Comparison of ENCODE assay signal across 8 cellular contexts in genomic region chr22:49961601-49962011, GRCh38. TPM values are rescaled to one million over a fixed set of nuclear protein-coding genes. Genes with fewer than 3 reads are reported as not detected.
DNase-seq lines count a peak whose midpoint lies in the region; ATAC-seq and TF ChIP-seq lines count a peak whose summit lies in the region.

No MANE protein-coding gene starts in this region.

- peak overlapping the region; percentile 86 to 99 (median 98) for H3K27ac ChIP-seq in Peyer's patch

- H3K9me3 Mint-ChIP-seq in Caco-2 (ENCODE audit: unreplicated experiment): no peaks in the 10 kb centered on the region

- peaks cover 7% of the 10 kb centered on the region for H3K4me1 Mint-ChIP-seq in Caco-2 (ENCODE audit: low read depth, unreplicated experiment)

- POLR2A ChIA-PET in Caco-2 (lab: Charles Lee): interaction anchor here (3.3 kb wide), 1 partner anchor 10 kb away, joined by 25 read pairs; no protein-coding TSS in a partner anchor

- TF ChIP-seq POLR2A in Peyer's patch (IDR thresholded peaks at IDR 0.05): no peak

- intact Hi-C loops in Caco-2 (cut with micrococcal nuclease; ENCODE audit: unreplicated experiment): loop anchor here (1.0 kb wide), 1 partner anchor 30 kb away; no protein-coding TSS in a partner anchor

- no peak for TF ChIP-seq CTCF in Caco-2 (IDR thresholded peaks at IDR 0.05; ENCODE audit: insufficient read depth in 1 of 2, low read depth in 1 of 2, low read length in 1 of 2, severe bottlenecking in 1 of 2, unreplicated experiment in 1 of 2)
- no peak for TF ChIP-seq CTCF in Peyer's patch (IDR thresholded peaks at IDR 0.05)
- no peak for TF ChIP-seq CTCF in epithelial cell of esophagus (IDR thresholded peaks at IDR 0.05; ENCODE audit: insufficient read depth, low read depth, low read length, missing control alignments)
- no peak for TF ChIP-seq CTCF in omental fat pad (IDR thresholded peaks at IDR 0.05)

- ATAC-seq in omental fat pad (ENCODE audit: low FRiP score) (no peak), esophagus mucosa (no peak), HG02884 (IDR thresholded peaks at IDR 0.05; ENCODE audit: unreplicated experiment) (no peak)

- BruUV-seq in Caco-2 (replicated peaks; lab: Mats Ljungman, UMichigan): no TSS peak

- H3K4me3 Mint-ChIP-seq in Caco-2 (ENCODE audit: unreplicated experiment): peak overlapping the region; percentile 82

- H3K36me3 Mint-ChIP-seq in Caco-2 (ENCODE audit: insufficient read depth, unreplicated experiment): peaks cover 53% of the 10 kb centered on the region

- peaks cover 57% of the 10 kb centered on the region for H3K4me1 ChIP-seq in Caco-2
- H3K4me1 ChIP-seq in Peyer's patch: peaks cover 3 to 58% (median 35%) of the 10 kb centered on the region in 4 donors

- H3K4me3 ChIP-seq in Caco-2 (ENCODE audit: low read depth, low read length) (peak overlapping the region; percentile 80), Peyer's patch (peak overlapping the region; percentile 65 to 100 (median 98)), epithelial cell of esophagus (ENCODE audit: low read length) (peak overlapping the region; percentile 80)

- H3K27me3 ChIP-seq in Caco-2 (replicated peaks; ENCODE audit: control insufficient read depth, insufficient read depth, low read length) (no peaks in the 10 kb centered on the region), Peyer's patch (no peaks in the 10 kb centered on the region)

- H3K36me3 ChIP-seq in Caco-2 (ENCODE audit: control insufficient read depth, insufficient read depth, low read length): peaks cover 4% of the 10 kb centered on the region
- peaks cover 0 to 40% (median 0%) of the 10 kb centered on the region in 3 donors for H3K36me3 ChIP-seq in Peyer's patch

- peak overlapping the region; percentile 64 for H3K27ac Mint-ChIP-seq in Caco-2 (ENCODE audit: unreplicated experiment)

- no peaks in the 10 kb centered on the region for H3K27me3 Mint-ChIP-seq in Caco-2 (ENCODE audit: insufficient read depth, unreplicated experiment)

- H3K9me3 ChIP-seq in Caco-2 (no peaks in the 10 kb centered on the region), Peyer's patch (peaks cover 0 to 3% (median 0%) of the 10 kb centered on the region in 4 donors)

- DNase-seq in Caco-2 (peak in 1 of 2 experiments; percentile 34), Peyer's patch (no peak), epithelial cell of esophagus (ENCODE audit: low read depth) (no peak), omental fat pad (ENCODE audit: low spot score) (peak; percentile 23)
- DNase-seq in activated effector memory CD4-positive, alpha-beta T cell treated with anti-CD3 and anti-CD28 coated beads, Interleukin-2, amount 50 U/mL, for 16 hours: no peak
- no peak for DNase-seq in central memory CD4-positive, alpha-beta T cell

- CTCF ChIA-PET in Caco-2 (lab: Charles Lee): interaction anchor here (1.3 to 1.8 kb wide), 3 partner anchors 30 to 69 kb away, joined by 4 to 13 read pairs (median 5); no protein-coding TSS in a partner anchor

RNA-seq across cellular contexts. Expression of gene PIM3, which starts 1.0 kb away (rescaled TPM):
- total RNA-seq in Caco-2 (2022): 39.6 and 41.1 TPM in 2 replicates
- total RNA-seq in Peyer's patch: 100 to 1,000 TPM in 2 of 4 donors, 10 to 100 TPM in 2; 66.2 to 142 (median 105) TPM
- total RNA-seq in omental fat pad: 100 to 1,000 TPM in 2 of 4 donors, 10 to 100 TPM in 2; 92.2 to 174 (median 114) TPM
- 50.5 TPM for total RNA-seq in esophagus mucosa

RNA-seq across cellular contexts. Expression of gene CRELD2, which starts 43.2 kb away (rescaled TPM):
- 38.1 and 43.3 TPM in 2 replicates for total RNA-seq in Caco-2 (2022)
- total RNA-seq in Peyer's patch: 10 to 100 TPM; 33.3 to 52.0 (median 41.1) TPM
- total RNA-seq in omental fat pad: 10 to 100 TPM; 30.8 to 52.4 (median 39.8) TPM
- 25.5 TPM for total RNA-seq in esophagus mucosa

RNA-seq across cellular contexts. Expression of gene ALG12, which starts 43.4 kb away (rescaled TPM):
- 31.6 and 35.7 TPM in 2 replicates for total RNA-seq in Caco-2 (2022)
- total RNA-seq in Peyer's patch: 10 to 100 TPM; 17.3 to 25.5 (median 22.1) TPM
- 10 to 100 TPM; 11.7 to 21.8 (median 13.0) TPM for total RNA-seq in omental fat pad
- total RNA-seq in esophagus mucosa: 10.1 TPM

RNA-seq across cellular contexts. Expression of gene IL17REL, which starts 51.0 kb away (rescaled TPM):
- total RNA-seq in Caco-2 (2022) (not detected in 2 replicates), Peyer's patch (1 to 10 TPM in 3 of 4 donors, not detected in 1; 1.1 to 2.3 (median 1.2) TPM), omental fat pad (not detected), esophagus mucosa (not detected)
